In genomic region chr12:6936642-6937480, GRCh38 we compare ENCODE assay signal across 7 cellular contexts. TPM values are rescaled to one million over a fixed set of nuclear protein-coding genes. Genes with fewer than 3 reads are reported as not detected.
DNase-seq lines count a peak whose midpoint lies in the region; ATAC-seq and TF ChIP-seq lines count a peak whose summit lies in the region.
"Had no signal": no experiment of that assay in that cellular context is flagged by ENCODE, and none has a peak within 500 bp of the region (broad histone marks: within the 10 kb centered on the region; RNA-seq: fewer than 3 reads in every experiment).

No MANE protein-coding gene starts in this region.

- H3K4me2 ChIP-seq in parathyroid adenoma (ENCODE audit: low read length) = peak overlapping the region; percentile 88

- peaks cover 24% of the 10 kb centered on the region for H3K4me1 ChIP-seq in parathyroid adenoma

- H3K4me3 ChIP-seq in GM12865 (ENCODE audit: low read depth, low read length) (peak overlapping the region; percentile 94), parathyroid adenoma (ENCODE audit: low read depth, low read length) (peak overlapping the region; percentile 54)

- DNase-seq in GM12865 (ENCODE audit: low read depth) (peak; percentile 73), NCI-H1694 (lab: John Stamatoyannopoulos, UW) (peak; percentile 73), chondrocyte (ENCODE audit: low spot score) (no peak), activated gamma-delta T cell (lab: John Stamatoyannopoulos, UW) (no peak)

- H3K4me1 Mint-ChIP-seq in chondrocyte (ENCODE audit: low read depth) = peaks cover 58% of the 10 kb centered on the region

- no peak for ATAC-seq in HG03039 (IDR thresholded peaks at IDR 0.05; ENCODE audit: unreplicated experiment)

- H3K27me3 ChIP-seq in parathyroid adenoma (ENCODE audit: control insufficient read depth, insufficient read depth, low read length) = no peaks in the 10 kb centered on the region

- peak overlapping the region; percentile 55 for H2AFZ ChIP-seq in parathyroid adenoma

- H3K36me3 Mint-ChIP-seq in chondrocyte (ENCODE audit: low read depth) = peaks cover 30% of the 10 kb centered on the region

- peak overlapping the region; percentile 49 for H3K27ac Mint-ChIP-seq in chondrocyte (ENCODE audit: unreplicated experiment)

- peak overlapping the region; percentile 72 for H3K4me3 Mint-ChIP-seq in chondrocyte (ENCODE audit: unreplicated experiment)

- H3K36me3 ChIP-seq in parathyroid adenoma (ENCODE audit: control insufficient read depth, insufficient read depth, low read length) = no peaks in the 10 kb centered on the region

- H3K27ac ChIP-seq in parathyroid adenoma = peak overlapping the region; percentile 79

- H3K9ac ChIP-seq in parathyroid adenoma = no peak overlapping the region

- H3K79me2 ChIP-seq in parathyroid adenoma = peaks cover 7% of the 10 kb centered on the region

- TF ChIP-seq CTCF in GM12865 (IDR thresholded peaks at IDR 0.05; ENCODE audit: insufficient read depth, low read depth, low read length, missing control alignments) (peak; percentile 8), chondrocyte (IDR thresholded peaks at IDR 0.05) (no peak), parathyroid adenoma (IDR thresholded peaks at IDR 0.05) (no peak)

- H3K27me3 Mint-ChIP-seq in chondrocyte (ENCODE audit: low read depth) = no peaks in the 10 kb centered on the region

- no peaks in the 10 kb centered on the region for H3K9me3 ChIP-seq in parathyroid adenoma (ENCODE audit: control insufficient read depth, low read length)

- H3K9me3 Mint-ChIP-seq in chondrocyte (ENCODE audit: low read depth) = no peaks in the 10 kb centered on the region

RNA-seq across cellular contexts. Expression of gene RNU7-1, which starts 6.8 kb away (rescaled TPM):
- total RNA-seq in chondrocyte = not detected in 3 replicates
- total RNA-seq: RPMI7951 had no signal

RNA-seq across cellular contexts. Expression of gene C12orf57, which starts 7.0 kb away (rescaled TPM):
- 230 to 244 TPM (median 233 TPM) in 3 replicates for total RNA-seq in chondrocyte

RNA-seq across cellular contexts. Expression of gene ATN1, which starts 9.1 kb away (rescaled TPM):
- total RNA-seq in chondrocyte = 103 to 110 TPM (median 106 TPM) in 3 replicates

RNA-seq across cellular contexts. Expression of gene PTPN6, which starts 14.3 kb away (rescaled TPM):
- 0.51 to 0.65 TPM in 2 of 3 replicates, not detected in the other for total RNA-seq in chondrocyte

RNA-seq across cellular contexts. Expression of gene ENO2, which starts 22.5 kb away (rescaled TPM):
- 22.2 to 60.8 TPM (median 58.6 TPM) in 3 replicates for total RNA-seq in chondrocyte

Comparison
In these comparisons a context has a peak if more than half of its experiments do, and no peak if none do; other contexts are left out.
1. DNase-seq: peak in GM12865 (single experiment) and NCI-H1694 (single experiment); none in chondrocyte (single experiment) and activated gamma-delta T cell (single experiment).